Comparison of ENCODE assay signal across 1 cellular context in the genomic region with DNA sequence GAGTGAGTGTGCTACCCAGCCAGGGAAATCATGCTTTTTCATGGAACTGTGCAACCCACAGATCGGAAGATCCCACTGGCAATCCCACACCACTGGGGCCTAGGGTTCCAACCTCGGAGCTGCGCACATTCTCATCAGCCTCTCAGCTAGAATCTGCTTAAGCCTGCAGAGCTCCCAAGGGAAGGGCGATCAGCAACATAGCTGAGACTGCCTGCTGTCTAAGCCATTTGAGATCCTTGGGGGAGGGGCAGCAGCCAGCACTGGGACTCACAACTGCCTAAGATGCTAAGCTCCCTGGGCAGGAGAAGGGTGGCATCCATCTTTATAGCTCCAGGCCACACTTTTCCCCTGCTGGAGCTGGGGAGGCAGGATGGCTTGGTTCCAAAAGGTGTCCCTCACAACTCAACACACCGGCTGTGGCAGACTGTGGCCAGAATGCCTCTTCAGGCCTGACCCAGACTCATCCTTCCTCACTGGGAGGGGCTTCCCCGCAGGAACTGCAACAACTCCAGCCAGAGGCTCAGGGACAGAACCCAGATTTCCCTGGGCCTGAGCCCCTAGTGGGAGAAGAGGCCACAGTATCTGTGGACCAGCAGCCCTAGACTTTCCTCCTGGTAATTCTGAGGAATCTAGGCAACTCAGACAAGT.
TF ChIP-seq lines count a peak whose summit lies in the region.

No MANE protein-coding gene starts in this region.

TF ChIP-seq in WTC11, 78 proteins besides CTCF, POLR2A, EP300 and RAD21 (continued from another document):
- TF ChIP-seq PRDM15 (CRISPR knock-in tag; IDR thresholded peaks at IDR 0.05) = no peak
- TF ChIP-seq, protein P1, sequence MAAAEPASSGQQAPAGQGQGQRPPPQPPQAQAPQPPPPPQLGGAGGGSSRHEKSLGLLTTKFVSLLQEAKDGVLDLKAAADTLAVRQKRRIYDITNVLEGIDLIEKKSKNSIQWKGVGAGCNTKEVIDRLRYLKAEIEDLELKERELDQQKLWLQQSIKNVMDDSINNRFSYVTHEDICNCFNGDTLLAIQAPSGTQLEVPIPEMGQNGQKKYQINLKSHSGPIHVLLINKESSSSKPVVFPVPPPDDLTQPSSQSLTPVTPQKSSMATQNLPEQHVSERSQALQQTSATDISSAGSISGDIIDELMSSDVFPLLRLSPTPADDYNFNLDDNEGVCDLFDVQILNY (CRISPR knock-in tag; IDR thresholded peaks at IDR 0.05) = no peak
- TF ChIP-seq ATF1 (CRISPR knock-in tag; IDR thresholded peaks at IDR 0.05) = no peak
- no peak for TF ChIP-seq SP1 (CRISPR knock-in tag; conservative IDR thresholded peaks at IDR 0.05)
